15 cellular contexts compared by ENCODE assay signal in genomic region chr11:95299078-95299611, GRCh38.
A peak's percentile ranks its signal among the peaks of the same experiment; 100 is the strongest.
DNase-seq lines count a peak whose midpoint lies in the region; ATAC-seq and TF ChIP-seq lines count a peak whose summit lies in the region.
"Had no signal": no experiment of that assay in that cellular context is flagged by ENCODE, and none has a peak within 500 bp of the region (broad histone marks: within the 10 kb centered on the region; RNA-seq: fewer than 3 reads in every experiment).

No MANE protein-coding gene starts in this region.

- peaks cover 34% of the 10 kb centered on the region for H3K4me1 Mint-ChIP-seq in activated T-cell treated with anti-CD3 and anti-CD28 coated beads, Interleukin-2, amount 50 U/mL, for 4 hours (ENCODE audit: low read depth)

- H3K4me2 ChIP-seq in smooth muscle cell, result peak overlapping the region; percentile 71
- H3K4me2 ChIP-seq: KMS-11 had no signal

- DNase-seq in activated T-cell treated with anti-CD3 and anti-CD28 coated beads, Interleukin-2, amount 50 U/mL, for 4 hours, result no peak
- DNase-seq in activated T-cell treated with anti-CD3 and anti-CD28 coated beads, Interleukin-2, amount 50 U/mL, for 48 hours, result no peak
- peak; percentile 26 for DNase-seq in NCI-H2227 treated with DMSO at 0.1 percent for 48 hours (lab: John Stamatoyannopoulos, UW)
- DNase-seq in central memory CD4-positive, alpha-beta T cell, result peak; percentile 27
- no peak for DNase-seq in smooth muscle cell (lab: John Stamatoyannopoulos, UW; ENCODE audit: unreplicated experiment)
- no peak for DNase-seq in MV-4-11 (lab: John Stamatoyannopoulos, UW)
- no peak for DNase-seq in cerebellar cortex (ENCODE audit: low spot score)
- DNase-seq: lower lobe of right lung had no signal

- H3K9me3 ChIP-seq in smooth muscle cell (replicated peaks; ENCODE audit: low read depth), result no peaks in the 10 kb centered on the region
- H3K9me3 ChIP-seq: lower lobe of right lung, right atrium auricular region had no signal

- peaks cover 32% of the 10 kb centered on the region for H3K4me1 ChIP-seq in smooth muscle cell (ENCODE audit: low read depth)
- H3K4me1 ChIP-seq: right atrium auricular region had no signal

- peak overlapping the region; percentile 37 for H3K9ac ChIP-seq in smooth muscle cell (ENCODE audit: low read depth)
- H3K9ac ChIP-seq: KMS-11 had no signal

- H3K27me3 ChIP-seq in smooth muscle cell (ENCODE audit: low read depth), result no peaks in the 10 kb centered on the region
- H3K27me3 ChIP-seq: right atrium auricular region had no signal

- H3K27ac ChIP-seq in smooth muscle cell (ENCODE audit: low read depth), result peak overlapping the region; percentile 81
- H3K27ac ChIP-seq: KMS-11, lower lobe of right lung, right atrium auricular region had no signal

- no peaks in the 10 kb centered on the region for H4K20me1 ChIP-seq in smooth muscle cell (ENCODE audit: low read depth)

- WGBS in smooth muscle cell (ENCODE audit: low lambda C conversion rate), result 4% methylated on average over 8 of the region's 8 CpGs

- H3K79me2 ChIP-seq in smooth muscle cell (ENCODE audit: low read depth), result no peaks in the 10 kb centered on the region

- no peaks in the 10 kb centered on the region for H3K27me3 Mint-ChIP-seq in activated T-cell treated with anti-CD3 and anti-CD28 coated beads, Interleukin-2, amount 50 U/mL, for 4 hours (ENCODE audit: low read depth)

- TF ChIP-seq CTCF in smooth muscle cell (IDR thresholded peaks at IDR 0.05; ENCODE audit: borderline replicate concordance, insufficient read depth, poor library complexity, severe bottlenecking), result no peak

- H3K4me3 ChIP-seq in smooth muscle cell, result peak overlapping the region; percentile 1
- H3K4me3 ChIP-seq: GM12878, lower lobe of right lung, right atrium auricular region had no signal

- H2AFZ ChIP-seq in smooth muscle cell (ENCODE audit: low read depth), result peak overlapping the region; percentile 40

- H3F3A ChIP-seq in smooth muscle cell (ENCODE audit: low read depth), result peaks cover 17% of the 10 kb centered on the region

- H3K9me3 Mint-ChIP-seq in activated T-cell treated with anti-CD3 and anti-CD28 coated beads, Interleukin-2, amount 50 U/mL, for 4 hours, result no peaks in the 10 kb centered on the region
- H3K9me3 Mint-ChIP-seq: central memory CD8-positive, alpha-beta T cell had no signal

- no peaks in the 10 kb centered on the region for H3K36me3 Mint-ChIP-seq in activated T-cell treated with anti-CD3 and anti-CD28 coated beads, Interleukin-2, amount 50 U/mL, for 4 hours (ENCODE audit: insufficient read depth)

- H3K36me3 ChIP-seq in smooth muscle cell (ENCODE audit: low read depth), result no peaks in the 10 kb centered on the region
- H3K36me3 ChIP-seq: lower lobe of right lung, right atrium auricular region had no signal

- peak overlapping the region; percentile 2 for H3K4me3 Mint-ChIP-seq in activated T-cell treated with anti-CD3 and anti-CD28 coated beads, Interleukin-2, amount 50 U/mL, for 4 hours
- H3K4me3 Mint-ChIP-seq: CD14-positive monocyte; central memory CD8-positive, alpha-beta T cell had no signal

- ATAC-seq in activated T-cell treated with anti-CD3 and anti-CD28 coated beads, Interleukin-2, amount 50 U/mL, for 4 hours, result peak; percentile 70 to 74
- no peak for ATAC-seq in HG02759 (IDR thresholded peaks at IDR 0.05; ENCODE audit: unreplicated experiment)
- ATAC-seq: GM12878, lower lobe of right lung, Panc1 had no signal

Comparison
In these comparisons a context has a peak if more than half of its experiments do, and no peak if none do; other contexts are left out.
1. DNase-seq: peak in NCI-H2227 treated with DMSO at 0.1 percent for 48 hours (single experiment) and central memory CD4-positive, alpha-beta T cell (single experiment); none in activated T-cell treated with anti-CD3 and anti-CD28 coated beads, Interleukin-2, amount 50 U/mL, for 4 hours (single experiment), activated T-cell treated with anti-CD3 and anti-CD28 coated beads, Interleukin-2, amount 50 U/mL, for 48 hours (0 of 2), smooth muscle cell (single experiment), MV-4-11 (single experiment) and cerebellar cortex (single experiment).